Comparison of ENCODE assay signal across 21 cellular contexts in the genomic region with DNA sequence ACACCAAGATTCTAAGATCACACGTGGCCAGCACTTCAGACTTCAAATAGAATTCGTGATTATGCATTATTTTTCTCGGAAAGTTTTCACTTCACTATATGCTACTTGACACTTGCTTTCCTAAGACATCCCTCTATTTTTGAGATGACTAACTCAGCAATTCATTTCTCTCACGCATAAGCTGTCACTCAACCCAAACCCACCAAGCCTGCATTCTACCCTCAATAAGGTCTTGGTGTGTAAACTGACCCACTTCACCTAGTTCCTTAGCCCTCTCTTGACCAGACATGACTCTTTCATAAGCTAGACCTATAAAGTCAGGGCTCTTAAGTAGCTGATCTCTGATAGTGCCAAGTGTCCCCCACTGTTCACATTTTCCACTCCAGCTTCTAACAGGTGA. TPM values are rescaled to one million over a fixed set of nuclear protein-coding genes. Genes with fewer than 3 reads are reported as not detected.
DNase-seq lines count a peak whose midpoint lies in the region; ATAC-seq and TF ChIP-seq lines count a peak whose summit lies in the region.
"Had no signal": no experiment of that assay in that cellular context is flagged by ENCODE, and none has a peak within 500 bp of the region (broad histone marks: within the 10 kb centered on the region; RNA-seq: fewer than 3 reads in every experiment).

No MANE protein-coding gene starts in this region.

- H4K20me1 ChIP-seq in SK-N-SH (ENCODE audit: insufficient read depth) (no peaks in the 10 kb centered on the region), IMR-90 (ENCODE audit: insufficient read depth, low read length) (no peaks in the 10 kb centered on the region), fibroblast of lung (ENCODE audit: control insufficient read depth, extremely low read depth, insufficient read depth, low read length) (no peaks in the 10 kb centered on the region)

- BruUV-seq in IMR-90 (replicated peaks; lab: Mats Ljungman, UMichigan) = no TSS peak

- WGBS in SK-N-SH (ENCODE audit: low lambda C conversion rate) = 90% methylated on average over 4 of the region's 4 CpGs
- WGBS in IMR-90 (ENCODE audit: extremely low coverage in 2 of 2, insufficient read length in 1 of 2), 2 experiments = 72% methylated on average over 4 of the region's 4 CpGs; no CpG with 5 or more reads in 1 of the 2 experiments

- TF ChIP-seq POLR2A in IMR-90 (IDR thresholded peaks at IDR 0.05; ENCODE audit: low read depth, low read length) = no peak

- H3K9me1 ChIP-seq in IMR-90 (ENCODE audit: insufficient read depth, low read length) = peaks cover 6% of the 10 kb centered on the region

- ATAC-seq in SK-N-SH treated with all-trans-retinoic acid at 6 μM for 48 hours (no peak), IMR-90 (ENCODE audit: low read depth) (no peak), GM21367 (IDR thresholded peaks at IDR 0.05; ENCODE audit: unreplicated experiment) (no peak)

- no peak overlapping the region for H4K91ac ChIP-seq in IMR-90 (ENCODE audit: insufficient read depth, low read depth, low read length)

- no peak overlapping the region for H2BK15ac ChIP-seq in IMR-90 (ENCODE audit: low read depth, low read length)

- H3K36me3 ChIP-seq in SK-N-SH (replicated peaks in 1 of 2; ENCODE audit: control insufficient read depth in 1 of 2, insufficient read depth in 2 of 2, low read length in 1 of 2) (peaks cover 35 to 45% of the 10 kb centered on the region in 2 experiments), IMR-90 (ENCODE audit: control insufficient read depth, insufficient read depth, low read length) (peaks cover 2% of the 10 kb centered on the region; the same call in 1 of the 2 replicates), fibroblast of lung (ENCODE audit: control insufficient read depth, insufficient read depth, low read length) (no peaks in the 10 kb centered on the region)

- peak overlapping the region; percentile 57 for H3K14ac ChIP-seq in IMR-90 (replicated peaks; ENCODE audit: low read depth, low read length)

- peaks cover 0 to 7% of the 10 kb centered on the region in 2 experiments; a peak in 1 of 4 replicates for H3K4me1 ChIP-seq in SK-N-SH (ENCODE audit: control insufficient read depth in 1 of 2, insufficient read depth in 2 of 2, low read depth in 1 of 2, low read length in 1 of 2)
- peaks cover 10% of the 10 kb centered on the region for H3K4me1 ChIP-seq in IMR-90 (ENCODE audit: control insufficient read depth, insufficient read depth, low read length)
- H3K4me1 ChIP-seq in fibroblast of lung (ENCODE audit: control insufficient read depth, extremely low read depth, insufficient read depth, low read length) = peaks cover 2% of the 10 kb centered on the region
- H3K4me1 ChIP-seq: SJCRH30 had no signal

- peak overlapping the region; percentile 70; the same call in 1 of the 2 replicates for H2BK120ac ChIP-seq in IMR-90 (ENCODE audit: low read depth, low read length)

- TF ChIP-seq CTCF in SK-N-SH (IDR thresholded peaks at IDR 0.05) = no peak
- TF ChIP-seq CTCF in IMR-90 (conservative IDR thresholded peaks at IDR 0.05; ENCODE audit: low read depth, low read length) = no peak
- TF ChIP-seq CTCF in fibroblast of lung (conservative IDR thresholded peaks at IDR 0.05 in 1 of 2, IDR thresholded peaks at IDR 0.05 in 1 of 2; ENCODE audit: low read depth in 1 of 2, low read length in 2 of 2) = no peak

- H3K4me3 ChIP-seq in SK-N-SH (ENCODE audit: low read depth in 2 of 2, low read length in 1 of 2) (no peak overlapping the region), IMR-90 (ENCODE audit: insufficient read depth, low read depth, low read length) (no peak overlapping the region), fibroblast of lung (replicated peaks in 1 of 4; ENCODE audit: control extremely low read depth in 1 of 4, insufficient read depth in 1 of 4, low read depth in 3 of 4, low read length in 4 of 4) (no peak overlapping the region)
- H3K4me3 ChIP-seq: SJCRH30 had no signal

- H3K18ac ChIP-seq in IMR-90 (ENCODE audit: low read depth, low read length) = peak overlapping the region; percentile 51; the same call in 1 of the 2 replicates

- peak overlapping the region in 1 of 2 experiments; percentile 79; a peak in 2 of 4 replicates for H4K8ac ChIP-seq in IMR-90 (ENCODE audit: low read depth in 2 of 2, low read length in 2 of 2)

- H3K79me1 ChIP-seq in IMR-90 (ENCODE audit: low read depth in 1 of 2, low read length in 2 of 2) = peaks cover 53 to 60% of the 10 kb centered on the region in 2 experiments

- DNase-seq in SK-N-SH (no peak), IMR-90 (no peak), fibroblast of lung (ENCODE audit: low read depth in 2 of 2) (no peak), Kasumi-1 (lab: John Stamatoyannopoulos, UW) (no peak), NOMO-1 (lab: John Stamatoyannopoulos, UW; ENCODE audit: unreplicated experiment in 2 of 2) (no peak)
- DNase-seq in NK-92 treated with Interleukin-12 subunit alpha and Interleukin-12 subunit beta, amount 100 ng/mL, for 24 hours (lab: John Stamatoyannopoulos, UW) = no peak
- DNase-seq: AML-193, C1 segment of cervical spinal cord, GOT3, HCEC 1CT, KBM-7, NCI-H1105, NCI-H2029 treated with DMSO at 0.1 percent for 48 hours, NCI-H226, NCI-H524 treated with DMSO at 0.1 percent for 48 hours, NCI-H82, OCI-M1, SJCRH30 had no signal

- dilution Hi-C loops in IMR-90 (cut with HindIII; ENCODE audit: low sequenced_read_pairs, unreplicated experiment) = no loop called here

- peak overlapping the region; percentile 66 for H2BK5ac ChIP-seq in IMR-90 (ENCODE audit: low read depth, low read length, poor library complexity, severe bottlenecking)

- no peak for TF ChIP-seq EP300 in SK-N-SH (IDR thresholded peaks at IDR 0.05; ENCODE audit: borderline replicate concordance in 1 of 2, low read depth in 1 of 2, low read length in 1 of 2)

- peak overlapping the region; percentile 58; the same call in 1 of the 2 replicates for H3K23ac ChIP-seq in IMR-90 (ENCODE audit: low read depth, low read length)

- no peaks in the 10 kb centered on the region for H3K27me3 ChIP-seq in SK-N-SH (ENCODE audit: insufficient read depth)
- no peaks in the 10 kb centered on the region for H3K27me3 ChIP-seq in IMR-90 (ENCODE audit: control insufficient read depth, insufficient read depth, low read length)
- H3K27me3 ChIP-seq in fibroblast of lung (ENCODE audit: control insufficient read depth, insufficient read depth, low read length) = no peaks in the 10 kb centered on the region
- H3K27me3 ChIP-seq: SJCRH30 had no signal

- in situ Hi-C loops in IMR-90 (cut with MboI; ENCODE audit: low sequenced_read_pairs) = loop anchor here (5.0 to 10.0 kb wide), 2 partner anchors 122 to 195 kb away; no protein-coding TSS in a partner anchor

- POLR2A ChIA-PET in SK-N-SH (lab: Yijun Ruan, JAX) (no interaction called here), IMR-90 (lab: Charles Lee; ENCODE audit: unreplicated experiment) (no interaction called here)

- no peak overlapping the region for H3K9ac ChIP-seq in SK-N-SH
- no peak overlapping the region for H3K9ac ChIP-seq in IMR-90 (ENCODE audit: low read depth, low read length)
- H3K9ac ChIP-seq in fibroblast of lung (ENCODE audit: insufficient read depth, low read length) = no peak overlapping the region

- H2AFZ ChIP-seq in SK-N-SH (ENCODE audit: low read depth) (0 out of 2 replicates have a peak overlapping the region, but pooled peaks have one; percentile 45), IMR-90 (replicated peaks; ENCODE audit: low read length, poor library complexity) (peak overlapping the region; percentile 76), fibroblast of lung (ENCODE audit: low read length) (peak overlapping the region; percentile 56)

- H2AK5ac ChIP-seq in IMR-90 (ENCODE audit: low read depth, low read length) = no peak overlapping the region; the same call in 1 of the 2 replicates

- H2AK9ac ChIP-seq in IMR-90 (replicated peaks; ENCODE audit: low read depth, low read length, poor library complexity) = peak overlapping the region; percentile 80

- H3K27ac ChIP-seq in SK-N-SH (ENCODE audit: low read depth in 2 of 2, low read length in 1 of 2) (no peak overlapping the region; a peak in 2 of 4 replicates), IMR-90 (ENCODE audit: insufficient read depth, low read length) (no peak overlapping the region), fibroblast of lung (ENCODE audit: insufficient read depth, low read length) (peak overlapping the region; percentile 14)
- H3K27ac ChIP-seq: SJCRH30 had no signal

- TF ChIP-seq RAD21 in SK-N-SH (IDR thresholded peaks at IDR 0.05; ENCODE audit: low read length) = no peak
- TF ChIP-seq RAD21 in IMR-90 (IDR thresholded peaks at IDR 0.05; ENCODE audit: low read length) = no peak

- H3K79me2 ChIP-seq in SK-N-SH (ENCODE audit: insufficient read depth) = peaks cover 63% of the 10 kb centered on the region
- H3K79me2 ChIP-seq in fibroblast of lung (ENCODE audit: control insufficient read depth, insufficient read depth, low read length) = peaks cover 28% of the 10 kb centered on the region

- H3K4me2 ChIP-seq in SK-N-SH (no peak overlapping the region), IMR-90 (ENCODE audit: low read depth, low read length) (peak overlapping the region; percentile 77), fibroblast of lung (ENCODE audit: extremely low read depth, insufficient read depth, low read length) (peak overlapping the region; percentile 59)

- intact Hi-C loops in IMR-90 (cut with micrococcal nuclease) = no loop called here

- H3K9me3 ChIP-seq in SK-N-SH (no peaks in the 10 kb centered on the region), IMR-90 (ENCODE audit: control insufficient read depth, insufficient read depth, low read length) (no peaks in the 10 kb centered on the region), fibroblast of lung (ENCODE audit: control insufficient read depth, insufficient read depth, low read depth, low read length) (no peaks in the 10 kb centered on the region)
- H3K9me3 ChIP-seq: SJCRH30 had no signal

- H4K5ac ChIP-seq in IMR-90 (ENCODE audit: low read depth, low read length) = peak overlapping the region; percentile 52; the same call in 1 of the 2 replicates

- H3F3A ChIP-seq in SK-N-SH (replicated peaks; ENCODE audit: insufficient read depth) = peaks cover 23% of the 10 kb centered on the region

- peak overlapping the region; percentile 63 for H3K4ac ChIP-seq in IMR-90 (ENCODE audit: low read depth, low read length)

- no peak overlapping the region for H3K56ac ChIP-seq in IMR-90 (ENCODE audit: extremely low read depth, insufficient read depth, low read length)

- CTCF ChIA-PET in SK-N-SH (lab: Yijun Ruan, JAX) = interaction anchor here (1.3 to 2.0 kb wide), 3 partner anchors 9 to 206 kb away, joined by 5 to 13 read pairs (median 6); no protein-coding TSS in a partner anchor
- CTCF ChIA-PET in IMR-90 (lab: Yijun Ruan, JAX) = interaction anchor here (0.8 to 5.0 kb wide), 4 partner anchors 133 to 207 kb away, joined by 5 to 90 read pairs (median 16); no protein-coding TSS in a partner anchor

- no peaks in the 10 kb centered on the region for H3K9me2 ChIP-seq in SK-N-SH

- H2BK20ac ChIP-seq in IMR-90 (ENCODE audit: low read depth, low read length) = peak overlapping the region; percentile 4; the same call in 1 of the 2 replicates

RNA-seq across cellular contexts. Expression of a gene that starts 11.7 kb away (rescaled TPM):
- 2.9 TPM in 2 replicates for polyA plus RNA-seq in SK-N-SH (2012; rRNA removed)
- polyA plus RNA-seq in SK-N-SH (2012; cell fraction: cytosol; rRNA removed) = 3.8 and 4.4 TPM in 2 replicates
- polyA plus RNA-seq in SK-N-SH (2012; cell fraction: nucleus; rRNA removed) = 0.86 and 2.0 TPM in 2 replicates
- total RNA-seq in IMR-90 (2012; rRNA removed) = 9.9 and 13.3 TPM in 2 replicates
- 6.3 and 6.4 TPM in 2 replicates for polyA plus RNA-seq in IMR-90 (2012; rRNA removed)
- polyA plus RNA-seq in IMR-90 (2012; cell fraction: cytosol; rRNA removed) = 0.43 and 0.55 TPM in 2 replicates
- 0.50 and 2.0 TPM in 2 replicates for polyA plus RNA-seq in IMR-90 (2012; cell fraction: nucleus; rRNA removed; ENCODE audit: low replicate concordance)
- 0.26 and 3.0 TPM in 2 replicates for total RNA-seq in fibroblast of lung
- 4.4 and 14.5 TPM in 2 replicates for polyA plus RNA-seq in fibroblast of lung
- polyA plus RNA-seq in fibroblast of lung (2012) = 2.9 and 11.9 TPM in 2 replicates
- 2.7 TPM in 1 of 2 replicates, not detected in the other for polyA minus RNA-seq in fibroblast of lung (ENCODE audit: low replicate concordance)

RNA-seq across cellular contexts. Expression of a gene that starts 31.6 kb away (rescaled TPM):
- polyA plus RNA-seq in SK-N-SH (2012; rRNA removed) (not detected in 2 replicates), IMR-90 (2012; rRNA removed) (0.39 and 0.48 TPM in 2 replicates), fibroblast of lung (0.07 and 0.09 TPM in 2 replicates)
- polyA plus RNA-seq in SK-N-SH (2012; cell fraction: cytosol; rRNA removed) = 0.01 and 0.03 TPM in 2 replicates
- polyA plus RNA-seq in SK-N-SH (2012; cell fraction: nucleus; rRNA removed) = not detected in 2 replicates
- total RNA-seq in IMR-90 (2012; rRNA removed) (0.83 and 1.1 TPM in 2 replicates), fibroblast of lung (0.17 and 0.26 TPM in 2 replicates)
- 0.05 and 0.30 TPM in 2 replicates for polyA plus RNA-seq in IMR-90 (2012; cell fraction: cytosol; rRNA removed)
- polyA plus RNA-seq in IMR-90 (2012; cell fraction: nucleus; rRNA removed; ENCODE audit: low replicate concordance) = 0.08 and 1.6 TPM in 2 replicates
- polyA plus RNA-seq in fibroblast of lung (2012) = 0.09 TPM in 1 of 2 replicates, not detected in the other
- not detected in 2 replicates for polyA minus RNA-seq in fibroblast of lung (ENCODE audit: low replicate concordance)
- total RNA-seq: SJCRH30 had no signal

RNA-seq across cellular contexts. Expression of a gene that starts 31.8 kb away (rescaled TPM):
- polyA plus RNA-seq in SK-N-SH (2012; rRNA removed) (not detected in 2 replicates), IMR-90 (2012; rRNA removed) (not detected in 2 replicates), fibroblast of lung (not detected in 2 replicates)
- polyA plus RNA-seq in SK-N-SH (2012; cell fraction: cytosol; rRNA removed) = 0.01 TPM in 1 of 2 replicates, not detected in the other
- polyA plus RNA-seq in SK-N-SH (2012; cell fraction: nucleus; rRNA removed) = 0.01 and 0.07 TPM in 2 replicates
- total RNA-seq in IMR-90 (2012; rRNA removed) (not detected in 2 replicates), fibroblast of lung (not detected in 2 replicates)
- polyA plus RNA-seq in IMR-90 (2012; cell fraction: cytosol; rRNA removed) = not detected in 2 replicates
- polyA plus RNA-seq in IMR-90 (2012; cell fraction: nucleus; rRNA removed; ENCODE audit: low replicate concordance) = not detected in 2 replicates
- polyA plus RNA-seq in fibroblast of lung (2012) = not detected in 2 replicates
- polyA minus RNA-seq in fibroblast of lung (ENCODE audit: low replicate concordance) = not detected in 2 replicates
- total RNA-seq: SJCRH30 had no signal
- polyA plus RNA-seq: AG04450 had no signal
